Comparison of ENCODE assay signal across 16 cellular contexts in genomic region chr4:82820689-82821088, GRCh38.
"Had no signal": no experiment of that assay in that cellular context is flagged by ENCODE, and none has a peak within 500 bp of the region (broad histone marks: within the 10 kb centered on the region; RNA-seq: fewer than 3 reads in every experiment).

No MANE protein-coding gene starts in this region.

- H3K4me3 ChIP-seq: coronary artery, esophagus muscularis mucosa, pancreas, sigmoid colon, suprapubic skin had no signal

- DNase-seq: activated CD4-positive, CD25-positive, alpha-beta regulatory T cell; activated naive CD4-positive, alpha-beta T cell treated with anti-CD3 and anti-CD28 coated beads, Interleukin-2, amount 10 ng/mL, durations not matched to agents 7 days and 5 days; brain microvascular endothelial cell; hippocampal formation; pancreas; sigmoid colon; stimulated activated CD4-positive, alpha-beta T cell treated with anti-CD3 and anti-CD28 coated beads, Interleukin-12 subunit alpha, Interleukin-12 subunit beta, amount 100 ng/mL, for 4 hours; stimulated activated naive CD4-positive, alpha-beta T cell; SW 1271 had no signal

- H3K9me3 ChIP-seq: esophagus muscularis mucosa, pancreas, sigmoid colon, suprapubic skin had no signal

- H3K4me3 Mint-ChIP-seq: activated naive CD4-positive, alpha-beta T cell treated with anti-CD3 and anti-CD28 coated beads, Interleukin-2, amount 10 ng/mL, durations not matched to agents 7 days and 5 days; central memory CD8-positive, alpha-beta T cell; T-helper 2 cell treated with Interferon-gamma antibody and Interleukin-4, amounts not matched to agents 5 μg/mL and 100 μg/mL, for 36 hours; type B pancreatic cell had no signal

- H3K27me3 ChIP-seq: brain microvascular endothelial cell, esophagus muscularis mucosa, pancreas, sigmoid colon, suprapubic skin had no signal

- H3K9me3 Mint-ChIP-seq: activated naive CD4-positive, alpha-beta T cell treated with anti-CD3 and anti-CD28 coated beads, Interleukin-2, amount 10 ng/mL, durations not matched to agents 7 days and 5 days; central memory CD8-positive, alpha-beta T cell; T-helper 2 cell treated with Interferon-gamma antibody and Interleukin-4, amounts not matched to agents 5 μg/mL and 100 μg/mL, for 36 hours; type B pancreatic cell had no signal

- FAIRE-seq: pancreas had no signal

- ATAC-seq: left lobe of liver, pancreas had no signal

- H3K27ac Mint-ChIP-seq: activated naive CD4-positive, alpha-beta T cell treated with anti-CD3 and anti-CD28 coated beads, Interleukin-2, amount 10 ng/mL, durations not matched to agents 7 days and 5 days; T-helper 2 cell treated with Interferon-gamma antibody and Interleukin-4, amounts not matched to agents 5 μg/mL and 100 μg/mL, for 36 hours had no signal

- H3K4me1 ChIP-seq: esophagus muscularis mucosa, pancreas, sigmoid colon, suprapubic skin had no signal

- H3K27me3 Mint-ChIP-seq: activated naive CD4-positive, alpha-beta T cell treated with anti-CD3 and anti-CD28 coated beads, Interleukin-2, amount 10 ng/mL, durations not matched to agents 7 days and 5 days; central memory CD8-positive, alpha-beta T cell; type B pancreatic cell had no signal

- H3K27ac ChIP-seq: brain microvascular endothelial cell, coronary artery, esophagus muscularis mucosa, pancreas, sigmoid colon, suprapubic skin had no signal
